In genomic region chr22:23553922-23554870, GRCh38 we compare ENCODE assay signal across 20 cellular contexts. TPM values are rescaled to one million over a fixed set of nuclear protein-coding genes. Genes with fewer than 3 reads are reported as not detected.
"Had no signal": no experiment of that assay in that cellular context is flagged by ENCODE, and none has a peak within 500 bp of the region (broad histone marks: within the 10 kb centered on the region; RNA-seq: fewer than 3 reads in every experiment).

No MANE protein-coding gene starts in this region.

- DNase-seq: activated CD4-positive, alpha-beta T cell treated with anti-CD3 and anti-CD28 coated beads, Interleukin-2, amount 10 ng/mL, durations not matched to agents 24 days and 14 days; activated CD8-positive, alpha-beta T cell treated with anti-CD3 and anti-CD28 coated beads for 36 hours; activated naive CD8-positive, alpha-beta T cell treated with anti-CD3 and anti-CD28 coated beads for 36 hours; central memory CD4-positive, alpha-beta T cell; dermis blood vessel endothelial cell; effector CD8-positive, alpha-beta T cell; erythroblast; foreskin fibroblast; mammary epithelial cell; occipital lobe; stimulated activated CD4-positive, alpha-beta T cell treated with anti-CD3 and anti-CD28 coated beads, Interleukin-4, amount 100 ng/mL, for 1 hour; stimulated activated naive CD4-positive, alpha-beta T cell had no signal

- FAIRE-seq: astrocyte, keratinocyte had no signal

RNA-seq across cellular contexts. Expression of gene IGLL1, which starts 25.9 kb away (rescaled TPM):
- total RNA-seq: activated CD4-positive, alpha-beta T cell treated with anti-CD3 and anti-CD28 coated beads, Interleukin-2, amount 10 ng/mL, durations not matched to agents 24 days and 14 days; activated CD8-positive, alpha-beta T cell treated with anti-CD3 and anti-CD28 coated beads for 36 hours; activated naive CD8-positive, alpha-beta T cell treated with anti-CD3 and anti-CD28 coated beads for 36 hours; activated T-helper 1 cell treated with anti-CD3 and anti-CD28 coated beads, Interleukin-12 subunit alpha, Interleukin-12 subunit beta, Interleukin-2, Interleukin-4 antibody, amounts not matched to agents 30 ng/mL and 10 ng/mL and 1 ng/mL, durations not matched to agents 14 hours and 24 hours and 36 hours; astrocyte; dermis blood vessel endothelial cell; fibroblast of lung; left lung; mammary epithelial cell; myocyte; neural crest cell; occipital lobe; thoracic aorta had no signal
